ENCODE assay signal across 9 cellular contexts in genomic region chr2:237132799-237133198, GRCh38. TPM values are rescaled to one million over a fixed set of nuclear protein-coding genes. Genes with fewer than 3 reads are reported as not detected.
DNase-seq lines count a peak whose midpoint lies in the region; ATAC-seq and TF ChIP-seq lines count a peak whose summit lies in the region.
"Had no signal": no experiment of that assay in that cellular context is flagged by ENCODE, and none has a peak within 500 bp of the region (broad histone marks: within the 10 kb centered on the region; RNA-seq: fewer than 3 reads in every experiment).

No MANE protein-coding gene starts in this region.

- TF ChIP-seq POLR2A in Peyer's patch (IDR thresholded peaks at IDR 0.05) = no peak

- H3K27ac ChIP-seq in cardiac muscle cell (no peak overlapping the region), fibroblast of lung (ENCODE audit: insufficient read depth, low read length) (no peak overlapping the region), upper lobe of right lung (no peak overlapping the region), Peyer's patch (no peak overlapping the region)

- no peaks in the 10 kb centered on the region for H3K36me3 ChIP-seq in cardiac muscle cell
- H3K36me3 ChIP-seq in fibroblast of lung (ENCODE audit: control insufficient read depth, insufficient read depth, low read length) = no peaks in the 10 kb centered on the region
- no peaks in the 10 kb centered on the region for H3K36me3 ChIP-seq in upper lobe of right lung
- H3K36me3 ChIP-seq in Peyer's patch = no peaks in the 10 kb centered on the region

- H3K27me3 ChIP-seq in cardiac muscle cell (no peaks in the 10 kb centered on the region), fibroblast of lung (ENCODE audit: control insufficient read depth, insufficient read depth, low read length) (no peaks in the 10 kb centered on the region), upper lobe of right lung (no peaks in the 10 kb centered on the region), Peyer's patch (no peaks in the 10 kb centered on the region)

- intact Hi-C loops in left ventricle myocardium superior (cut with micrococcal nuclease) (no loop called here), upper lobe of right lung (cut with DNase I) (no loop called here)

- DNase-seq in cardiac muscle cell (ENCODE audit: low read depth in 1 of 2, low spot score in 1 of 2) (no peak), left ventricle myocardium superior (no peak), NCI-H69 (lab: John Stamatoyannopoulos, UW) (peak; percentile 7), fibroblast of lung (ENCODE audit: low read depth in 2 of 2) (no peak), upper lobe of right lung (no peak), DMS79 (lab: John Stamatoyannopoulos, UW) (no peak), Peyer's patch (no peak)
- DNase-seq: NCI-H1436 treated with DMSO at 0.1 percent for 48 hours had no signal

- peak; percentile 24 for TF ChIP-seq CTCF in cardiac muscle cell (IDR thresholded peaks at IDR 0.05; ENCODE audit: low read depth, low read length)
- TF ChIP-seq CTCF in fibroblast of lung (conservative IDR thresholded peaks at IDR 0.05 in 1 of 2, IDR thresholded peaks at IDR 0.05 in 1 of 2; ENCODE audit: low read depth in 1 of 2, low read length in 2 of 2) = peak; percentile 15 to 18
- TF ChIP-seq CTCF in upper lobe of right lung (IDR thresholded peaks at IDR 0.05) = peak; percentile 44
- TF ChIP-seq CTCF in Peyer's patch (IDR thresholded peaks at IDR 0.05) = peak in 2 of 6 experiments; percentile 12 to 27

- no peak overlapping the region for H2AFZ ChIP-seq in fibroblast of lung (ENCODE audit: low read length)

- H4K20me1 ChIP-seq in fibroblast of lung (ENCODE audit: control insufficient read depth, extremely low read depth, insufficient read depth, low read length) = no peaks in the 10 kb centered on the region

- no peaks in the 10 kb centered on the region for H3K4me1 ChIP-seq in cardiac muscle cell (ENCODE audit: low read depth)
- peaks cover 9% of the 10 kb centered on the region for H3K4me1 ChIP-seq in fibroblast of lung (ENCODE audit: control insufficient read depth, extremely low read depth, insufficient read depth, low read length)
- peaks cover 9% of the 10 kb centered on the region for H3K4me1 ChIP-seq in upper lobe of right lung
- H3K4me1 ChIP-seq in Peyer's patch = peaks cover 0 to 5% (median 1%) of the 10 kb centered on the region in 4 donors

- no peak overlapping the region for H3K4me2 ChIP-seq in fibroblast of lung (ENCODE audit: extremely low read depth, insufficient read depth, low read length)

- H3K79me2 ChIP-seq in fibroblast of lung (ENCODE audit: control insufficient read depth, insufficient read depth, low read length) = no peaks in the 10 kb centered on the region

- no peak overlapping the region for H3K9ac ChIP-seq in fibroblast of lung (ENCODE audit: insufficient read depth, low read length)

- H3K4me3 ChIP-seq in cardiac muscle cell (no peak overlapping the region), fibroblast of lung (replicated peaks in 1 of 4; ENCODE audit: control extremely low read depth in 1 of 4, insufficient read depth in 1 of 4, low read depth in 3 of 4, low read length in 4 of 4) (no peak overlapping the region), upper lobe of right lung (no peak overlapping the region), Peyer's patch (no peak overlapping the region)

- H3K9me3 ChIP-seq in cardiac muscle cell (ENCODE audit: low read depth) = no peaks in the 10 kb centered on the region
- no peaks in the 10 kb centered on the region for H3K9me3 ChIP-seq in fibroblast of lung (ENCODE audit: control insufficient read depth, insufficient read depth, low read depth, low read length)
- no peaks in the 10 kb centered on the region for H3K9me3 ChIP-seq in upper lobe of right lung
- no peaks in the 10 kb centered on the region for H3K9me3 ChIP-seq in Peyer's patch

- no peak for ATAC-seq in left ventricle myocardium superior
- peak; percentile 21 for ATAC-seq in upper lobe of right lung
- no peak for ATAC-seq in GM21737 (IDR thresholded peaks at IDR 0.05; ENCODE audit: unreplicated experiment)

RNA-seq across cellular contexts. Expression of gene COPS8, which starts 47.1 kb away (rescaled TPM):
- total RNA-seq in cardiac muscle cell = 99.7 and 155 TPM in 2 replicates
- polyA plus RNA-seq in cardiac muscle cell = 139 and 186 TPM in 2 replicates
- total RNA-seq in left ventricle myocardium superior = 90.7 TPM
- total RNA-seq in fibroblast of lung = 79.6 and 82.1 TPM in 2 replicates
- polyA plus RNA-seq in fibroblast of lung = 97.3 and 118 TPM in 2 replicates
- polyA plus RNA-seq in fibroblast of lung (2012) = 52.8 and 61.3 TPM in 2 replicates
- polyA minus RNA-seq in fibroblast of lung (ENCODE audit: low replicate concordance) = 5.6 and 5.7 TPM in 2 replicates
- 40.9 TPM for total RNA-seq in upper lobe of right lung
- total RNA-seq in Peyer's patch = 10 to 100 TPM; 29.0 to 55.3 (median 30.1) TPM
